ENCODE assay signal across 11 cellular contexts in the genomic region with DNA sequence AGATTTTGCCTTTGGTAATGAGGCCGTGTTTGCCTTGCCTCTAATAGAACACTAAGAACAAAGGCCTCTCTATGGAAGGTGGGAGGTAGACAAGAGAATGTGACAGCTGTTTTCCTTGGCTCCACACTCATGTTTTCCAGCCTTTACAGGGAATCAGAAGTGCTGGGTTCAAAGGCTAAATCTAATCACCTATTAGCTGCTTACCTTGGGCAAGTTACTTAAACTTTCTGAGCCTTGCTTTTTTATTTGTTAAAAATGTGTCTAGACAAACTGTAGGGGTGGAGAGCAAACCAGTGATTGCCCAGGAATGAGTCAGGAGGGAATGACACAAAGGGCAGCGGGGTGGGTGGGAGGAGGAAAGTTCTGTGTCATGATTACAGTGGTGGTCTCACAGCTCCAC.
DNase-seq lines count a peak whose midpoint lies in the region; ATAC-seq and TF ChIP-seq lines count a peak whose summit lies in the region.
"Had no signal": no experiment of that assay in that cellular context is flagged by ENCODE, and none has a peak within 500 bp of the region (broad histone marks: within the 10 kb centered on the region; RNA-seq: fewer than 3 reads in every experiment).

No MANE protein-coding gene starts in this region.

- H3K36me3 ChIP-seq in hepatocyte (replicated peaks; ENCODE audit: insufficient read depth, low read depth) (no peaks in the 10 kb centered on the region), suprapubic skin (no peaks in the 10 kb centered on the region)
- H3K36me3 ChIP-seq: gastrocnemius medialis, tibial artery had no signal

- no peak for TF ChIP-seq EP300 in suprapubic skin (IDR thresholded peaks at IDR 0.05)

- in situ Hi-C loops in SK-MEL-5 (cut with HindIII; ENCODE audit: low pct_unique_long_range_greater_than_20kb, low sequenced_read_pairs) = no loop called here

- no peaks in the 10 kb centered on the region for H3K9me3 ChIP-seq in hepatocyte (ENCODE audit: low read depth)
- H3K9me3 ChIP-seq in suprapubic skin = no peaks in the 10 kb centered on the region
- H3K9me3 ChIP-seq: gastrocnemius medialis, tibial artery had no signal

- no peaks in the 10 kb centered on the region for H3K9me2 ChIP-seq in hepatocyte (replicated peaks; ENCODE audit: insufficient read depth)

- peak; percentile 9 for DNase-seq in stimulated activated CD4-positive, alpha-beta T cell treated with anti-CD3 and anti-CD28 coated beads, Interleukin-1b, Interleukin-23, amount 100 ng/mL, for 48 hours
- no peak for DNase-seq in stimulated activated CD4-positive, alpha-beta T cell treated with anti-CD3 and anti-CD28 coated beads, Interleukin-4, amount 100 ng/mL, for 1 hour
- DNase-seq in SK-MEL-5 (ENCODE audit: low read depth, low spot score) = peak; percentile 20
- DNase-seq in hepatocyte (ENCODE audit: low spot score) = peak; percentile 58
- DNase-seq in suprapubic skin (ENCODE audit: low spot score in 2 of 2) = no peak
- DNase-seq in SW480 (ENCODE audit: low spot score) = no peak
- no peak for DNase-seq in NCI-H2081 treated with DMSO at 0.1 percent for 48 hours (lab: John Stamatoyannopoulos, UW)
- DNase-seq: CD4-positive, alpha-beta memory T cell; gastrocnemius medialis; tibial artery had no signal

- H3K4me2 ChIP-seq in hepatocyte = no peak overlapping the region

- H3K27me3 ChIP-seq in hepatocyte (no peaks in the 10 kb centered on the region), suprapubic skin (no peaks in the 10 kb centered on the region)
- H3K27me3 ChIP-seq: gastrocnemius medialis, tibial artery had no signal

- peak overlapping the region; percentile 23 for H2AFZ ChIP-seq in hepatocyte

- whole genome bisulfite sequencing in hepatocyte (ENCODE audit: low lambda C conversion rate, missing lambda C conversion rate) = 43% methylated on average over 2 of the region's 2 CpGs
- WGBS in suprapubic skin = 58% methylated on average over 2 of the region's 2 CpGs

- H3K27ac ChIP-seq in hepatocyte (peak overlapping the region; percentile 74), suprapubic skin (peak overlapping the region; percentile 78)
- H3K27ac ChIP-seq: gastrocnemius medialis, tibial artery had no signal

- no peak for TF ChIP-seq CTCF in hepatocyte (IDR thresholded peaks at IDR 0.05; ENCODE audit: poor library complexity)
- no peak for TF ChIP-seq CTCF in suprapubic skin (IDR thresholded peaks at IDR 0.05)

- H3K79me2 ChIP-seq in hepatocyte = no peaks in the 10 kb centered on the region

- TF ChIP-seq POLR2A in suprapubic skin (IDR thresholded peaks at IDR 0.05) = no peak

- peaks cover 24% of the 10 kb centered on the region for H3K4me1 ChIP-seq in hepatocyte (ENCODE audit: insufficient read depth)
- peaks cover 55% of the 10 kb centered on the region for H3K4me1 ChIP-seq in suprapubic skin
- H3K4me1 ChIP-seq: gastrocnemius medialis had no signal

- no peak for ATAC-seq in HG03280 (IDR thresholded peaks at IDR 0.05; ENCODE audit: unreplicated experiment)
- ATAC-seq: gastrocnemius medialis had no signal

- no peak overlapping the region for H3K4me3 ChIP-seq in hepatocyte
- H3K4me3 ChIP-seq in suprapubic skin = no peak overlapping the region
- H3K4me3 ChIP-seq: gastrocnemius medialis, tibial artery had no signal

- no peaks in the 10 kb centered on the region for H4K20me1 ChIP-seq in hepatocyte (ENCODE audit: insufficient read depth, poor library complexity, severe bottlenecking)

Comparison
In these comparisons a context has a peak if more than half of its experiments do, and no peak if none do; other contexts are left out.
1. DNase-seq: peak in stimulated activated CD4-positive, alpha-beta T cell treated with anti-CD3 and anti-CD28 coated beads, Interleukin-1b, Interleukin-23, amount 100 ng/mL, for 48 hours (single experiment), SK-MEL-5 (single experiment) and hepatocyte (single experiment); none in stimulated activated CD4-positive, alpha-beta T cell treated with anti-CD3 and anti-CD28 coated beads, Interleukin-4, amount 100 ng/mL, for 1 hour (single experiment), suprapubic skin (0 of 2), SW480 (single experiment) and NCI-H2081 treated with DMSO at 0.1 percent for 48 hours (single experiment).